ENCODE assay signal across 25 cellular contexts in the genomic region with DNA sequence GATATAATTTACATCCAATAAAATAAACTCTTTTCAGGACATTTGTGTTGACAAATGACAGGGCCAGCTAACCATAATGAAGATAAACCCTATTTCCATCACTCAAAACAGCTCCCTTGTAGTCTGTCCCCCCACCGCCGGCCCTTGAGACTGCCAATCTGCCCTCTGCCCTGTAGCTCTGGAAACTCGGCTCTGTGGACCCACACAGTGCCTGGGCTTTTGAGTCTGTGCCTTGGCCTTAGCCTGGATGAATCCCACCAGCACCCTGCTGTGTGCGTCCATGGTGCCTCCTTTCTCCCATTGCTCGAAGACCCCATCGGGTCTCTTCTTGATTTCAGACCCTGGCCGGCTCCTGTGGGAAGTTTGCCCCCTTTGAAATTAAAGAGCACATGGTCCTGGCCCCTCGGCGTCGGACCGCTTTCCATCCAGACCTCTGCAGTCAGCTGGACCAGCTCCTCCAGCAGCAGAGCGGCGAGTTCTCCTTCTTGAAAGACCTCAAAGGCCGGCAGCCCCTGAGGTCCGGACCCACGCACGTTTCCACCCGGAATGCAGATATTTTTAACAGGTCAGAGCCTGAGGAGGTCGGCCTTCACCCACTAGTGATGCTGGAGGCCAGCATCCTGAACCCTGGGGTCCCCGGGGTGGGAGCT. TPM values are rescaled to one million over a fixed set of nuclear protein-coding genes. Genes with fewer than 3 reads are reported as not detected.
A peak's percentile ranks its signal among the peaks of the same experiment; 100 is the strongest.
DNase-seq lines count a peak whose midpoint lies in the region; ATAC-seq and TF ChIP-seq lines count a peak whose summit lies in the region.
"Had no signal": no experiment of that assay in that cellular context is flagged by ENCODE, and none has a peak within 500 bp of the region (broad histone marks: within the 10 kb centered on the region; RNA-seq: fewer than 3 reads in every experiment).

No MANE protein-coding gene starts in this region.

- no peak overlapping the region for H2AFZ ChIP-seq in neural progenitor cell (replicated peaks)
- H2AFZ ChIP-seq: GM23248 had no signal

- TF ChIP-seq CTCF in nephron progenitor cell (IDR thresholded peaks at IDR 0.05) (no peak), neural progenitor cell (IDR thresholded peaks at IDR 0.05) (no peak)

- no peak overlapping the region for H3K4me2 ChIP-seq in neural progenitor cell

- no peaks in the 10 kb centered on the region for H3K9me3 Mint-ChIP-seq in T-helper 2 cell treated with Interferon-gamma antibody and Interleukin-4, amounts not matched to agents 5 μg/mL and 100 μg/mL, for 36 hours
- H3K9me3 Mint-ChIP-seq in nephron progenitor cell (no peaks in the 10 kb centered on the region), neural progenitor cell (no peaks in the 10 kb centered on the region)

- peaks cover 5% of the 10 kb centered on the region for H3K4me1 Mint-ChIP-seq in T-helper 2 cell treated with Interferon-gamma antibody and Interleukin-4, amounts not matched to agents 5 μg/mL and 100 μg/mL, for 36 hours (ENCODE audit: low read depth)
- H3K4me1 Mint-ChIP-seq in T-helper 17 cell (peaks cover 3% of the 10 kb centered on the region), nephron progenitor cell (no peaks in the 10 kb centered on the region), neural progenitor cell (no peaks in the 10 kb centered on the region)
- H3K4me1 Mint-ChIP-seq: CD4-positive, alpha-beta memory T cell had no signal

- no peak for ATAC-seq in T-helper 17 cell
- ATAC-seq: PC-3, Right ventricle myocardium inferior had no signal

- no peaks in the 10 kb centered on the region for H3K79me2 ChIP-seq in neural progenitor cell (ENCODE audit: low read depth)

- H3K9me3 ChIP-seq in T-helper 17 cell (ENCODE audit: control insufficient read depth, low read length, poor library complexity, severe bottlenecking), result no peaks in the 10 kb centered on the region
- H3K9me3 ChIP-seq in neural progenitor cell (ENCODE audit: low read depth), result no peaks in the 10 kb centered on the region
- H3K9me3 ChIP-seq: BE2C, HAP-1, MG63, SJSA1 had no signal

- no peaks in the 10 kb centered on the region for H3K36me3 ChIP-seq in neural progenitor cell

- H3K4me1 ChIP-seq in neural progenitor cell, result no peaks in the 10 kb centered on the region
- H3K4me1 ChIP-seq: BE2C, HAP-1 had no signal

- H3K9ac ChIP-seq in neural progenitor cell, result no peak overlapping the region
- H3K9ac ChIP-seq: GM23248 had no signal

- no peak overlapping the region for H3K4me3 Mint-ChIP-seq in T-helper 2 cell treated with Interferon-gamma antibody and Interleukin-4, amounts not matched to agents 5 μg/mL and 100 μg/mL, for 36 hours
- H3K4me3 Mint-ChIP-seq in T-helper 17 cell, result no peak overlapping the region
- H3K4me3 Mint-ChIP-seq in nephron progenitor cell, result no peak overlapping the region
- no peak overlapping the region for H3K4me3 Mint-ChIP-seq in neural progenitor cell
- H3K4me3 Mint-ChIP-seq: CD4-positive, alpha-beta memory T cell had no signal

- no peak overlapping the region for H3K4me3 ChIP-seq in neural progenitor cell
- H3K4me3 ChIP-seq: GM23248, HAP-1, MG63, SJSA1 had no signal

- peak overlapping the region; percentile 26 for H3K27ac Mint-ChIP-seq in T-helper 2 cell treated with Interferon-gamma antibody and Interleukin-4, amounts not matched to agents 5 μg/mL and 100 μg/mL, for 36 hours
- H3K27ac Mint-ChIP-seq in T-helper 17 cell (peak overlapping the region; percentile 21), nephron progenitor cell (peak overlapping the region; percentile 83), neural progenitor cell (no peak overlapping the region)

- H3K27me3 ChIP-seq in neural progenitor cell, result no peaks in the 10 kb centered on the region
- H3K27me3 ChIP-seq: BE2C, MG63, SJSA1 had no signal

- H4K20me1 ChIP-seq in neural progenitor cell (ENCODE audit: low read depth), result peaks cover 3% of the 10 kb centered on the region

- H3K27me3 Mint-ChIP-seq in T-helper 2 cell treated with Interferon-gamma antibody and Interleukin-4, amounts not matched to agents 5 μg/mL and 100 μg/mL, for 36 hours (ENCODE audit: low read depth), result no peaks in the 10 kb centered on the region
- H3K27me3 Mint-ChIP-seq in T-helper 17 cell (no peaks in the 10 kb centered on the region), nephron progenitor cell (ENCODE audit: low read depth, poor library complexity) (no peaks in the 10 kb centered on the region), neural progenitor cell (ENCODE audit: insufficient read depth, low read depth) (peaks cover 2% of the 10 kb centered on the region)
- H3K27me3 Mint-ChIP-seq: CD4-positive, alpha-beta memory T cell had no signal

- DNase-seq in T-helper 2 cell treated with Interferon-gamma antibody and Interleukin-4, amounts not matched to agents 5 μg/mL and 100 μg/mL, for 36 hours (ENCODE audit: low spot score), result no peak
- DNase-seq in T-helper 2 cell (no peak), T-helper 17 cell (no peak), nephron progenitor cell (no peak), NCI-H1694 treated with DMSO at 0.1 percent for 48 hours (lab: John Stamatoyannopoulos, UW) (no peak), neural progenitor cell (ENCODE audit: low spot score) (no peak), C1 segment of cervical spinal cord (lab: John Stamatoyannopoulos, UW) (no peak)
- DNase-seq: ACHN; BE2C; CD4-positive, alpha-beta memory T cell; COR-L47; DMS53; GM23248; KG1; MG63; NCI-H2029 treated with DMSO at 0.1 percent for 48 hours; NCI-H446 treated with DMSO at 0.1 percent for 48 hours; NCI-H526; NCI-H82; NK-92 treated with Interleukin-12 subunit alpha and Interleukin-12 subunit beta, amount 100 ng/mL, for 24 hours; PC-3 had no signal

- H3K27ac ChIP-seq in neural progenitor cell, result no peak overlapping the region
- H3K27ac ChIP-seq: 22Rv1, GM23248, SJSA1 had no signal

- H3F3A ChIP-seq in neural progenitor cell (ENCODE audit: low read depth), result no peaks in the 10 kb centered on the region

- peaks cover 53% of the 10 kb centered on the region for H3K36me3 Mint-ChIP-seq in T-helper 2 cell treated with Interferon-gamma antibody and Interleukin-4, amounts not matched to agents 5 μg/mL and 100 μg/mL, for 36 hours (ENCODE audit: low read depth)
- H3K36me3 Mint-ChIP-seq in T-helper 17 cell (ENCODE audit: low read depth) (peaks cover 3% of the 10 kb centered on the region), nephron progenitor cell (ENCODE audit: low read depth) (peaks cover 73% of the 10 kb centered on the region), neural progenitor cell (peaks cover 45% of the 10 kb centered on the region)

RNA-seq across cellular contexts. Expression of gene CHAF1A, which starts 26.0 kb away (rescaled TPM):
- 10 to 100 TPM; 25.5 to 33.4 TPM for total RNA-seq in T-helper 17 cell
- 37.5 and 82.1 TPM in 2 replicates for total RNA-seq in neural progenitor cell (ENCODE audit: low replicate concordance)

RNA-seq across cellular contexts. Expression of gene SH3GL1, which starts 28.1 kb away (rescaled TPM):
- 10 to 100 TPM; 51.1 to 56.6 TPM for total RNA-seq in T-helper 17 cell
- total RNA-seq in neural progenitor cell (ENCODE audit: low replicate concordance), result 25.3 and 87.0 TPM in 2 replicates

RNA-seq across cellular contexts. Expression of gene UBXN6, which starts 29.1 kb away (rescaled TPM):
- total RNA-seq in T-helper 17 cell (10 to 100 TPM; 49.5 to 68.7 TPM), neural progenitor cell (ENCODE audit: low replicate concordance) (24.9 and 42.7 TPM in 2 replicates)

RNA-seq across cellular contexts. Expression of gene HDGFL2, which starts 43.6 kb away (rescaled TPM):
- total RNA-seq in T-helper 17 cell (10 to 100 TPM; 22.0 to 26.5 TPM), neural progenitor cell (ENCODE audit: low replicate concordance) (36.0 and 166 TPM in 2 replicates)
